30 cellular contexts compared by ENCODE assay signal in the genomic region with DNA sequence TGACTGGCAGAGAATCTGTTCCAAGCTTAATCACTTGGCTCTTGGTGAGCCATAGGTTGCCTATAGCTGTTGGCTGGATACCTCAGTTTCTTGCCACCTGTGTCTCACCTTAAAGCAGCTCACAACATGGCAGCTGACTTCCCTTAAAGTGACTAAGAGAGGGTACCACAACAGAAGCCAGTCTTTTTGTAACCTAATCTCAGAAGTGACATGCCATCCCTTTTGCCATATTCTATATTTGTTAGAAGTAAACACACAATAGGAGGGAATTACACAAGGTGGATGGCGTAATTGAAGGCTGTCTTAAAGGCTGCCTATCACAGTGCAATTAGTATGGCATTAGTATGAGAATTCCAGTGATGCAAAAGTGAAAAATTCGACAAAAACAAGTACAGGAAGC. TPM values are rescaled to one million over a fixed set of nuclear protein-coding genes. Genes with fewer than 3 reads are reported as not detected.
A peak's percentile ranks its signal among the peaks of the same experiment; 100 is the strongest.
DNase-seq lines count a peak whose midpoint lies in the region; ATAC-seq and TF ChIP-seq lines count a peak whose summit lies in the region.
"Had no signal": no experiment of that assay in that cellular context is flagged by ENCODE, and none has a peak within 500 bp of the region (broad histone marks: within the 10 kb centered on the region; RNA-seq: fewer than 3 reads in every experiment).

No MANE protein-coding gene starts in this region.

- no peaks in the 10 kb centered on the region for H3F3A ChIP-seq in neural progenitor cell (ENCODE audit: low read depth)

- no peaks in the 10 kb centered on the region for H3K27me3 Mint-ChIP-seq in CD8-positive, alpha-beta T cell (ENCODE audit: low read depth)
- H3K27me3 Mint-ChIP-seq in T-cell (no peaks in the 10 kb centered on the region), neural progenitor cell (ENCODE audit: insufficient read depth, low read depth) (no peaks in the 10 kb centered on the region)
- H3K27me3 Mint-ChIP-seq: brain had no signal

- H3K4me2 ChIP-seq in neural progenitor cell, result no peak overlapping the region
- H3K4me2 ChIP-seq: hepatocyte, smooth muscle cell had no signal

- intact Hi-C loops in CD8-positive, alpha-beta T cell (cut with DNase I, micrococcal nuclease), result no loop called here

- peak overlapping the region; percentile 13 for H3K27ac Mint-ChIP-seq in CD8-positive, alpha-beta T cell
- peak overlapping the region in 1 of 2 donors; percentile 59 for H3K27ac Mint-ChIP-seq in T-cell
- no peak overlapping the region for H3K27ac Mint-ChIP-seq in neural progenitor cell
- H3K27ac Mint-ChIP-seq: brain; T-helper 1 cell treated with Interleukin-12 subunit alpha and Interleukin-12 subunit beta and Interleukin-4 antibody, amounts not matched to agents 30 μg/mL and 1 μg/mL, for 36 hours had no signal

- no peak overlapping the region for H3K27ac ChIP-seq in CD8-positive, alpha-beta T cell (ENCODE audit: low read depth, low read length)
- no peak overlapping the region for H3K27ac ChIP-seq in neural progenitor cell
- H3K27ac ChIP-seq: 22Rv1, adrenal gland, dorsolateral prefrontal cortex, gastroesophageal sphincter, GM23248, hepatocyte, parathyroid adenoma, SK-N-MC, testis had no signal

- H4K20me1 ChIP-seq in neural progenitor cell (ENCODE audit: low read depth), result peaks cover 20% of the 10 kb centered on the region

- H3K36me3 Mint-ChIP-seq in CD8-positive, alpha-beta T cell, result peaks cover 6% of the 10 kb centered on the region
- peaks cover 11% of the 10 kb centered on the region for H3K36me3 Mint-ChIP-seq in T-cell
- peaks cover 29% of the 10 kb centered on the region for H3K36me3 Mint-ChIP-seq in neural progenitor cell

- peaks cover 9% of the 10 kb centered on the region for H3K9me3 Mint-ChIP-seq in CD8-positive, alpha-beta T cell
- H3K9me3 Mint-ChIP-seq in T-cell (peaks cover 5 to 13% (median 11%) of the 10 kb centered on the region in 3 donors), neural progenitor cell (peaks cover 47% of the 10 kb centered on the region)

- ATAC-seq in CD8-positive, alpha-beta T cell, result no peak
- ATAC-seq in T-cell (replicated peaks in 1 of 4), result peak in 2 of 4 experiments; percentile 24 to 26
- ATAC-seq: gastroesophageal sphincter had no signal

- no peaks in the 10 kb centered on the region for H3K36me3 ChIP-seq in CD8-positive, alpha-beta T cell (ENCODE audit: insufficient read depth, low read length)
- H3K36me3 ChIP-seq in neural progenitor cell, result peaks cover 3% of the 10 kb centered on the region
- H3K36me3 ChIP-seq: adrenal gland, gastroesophageal sphincter had no signal

- POLR2A ChIA-PET in CD8-positive, alpha-beta T cell (lab: Charles Lee), result no interaction called here
- POLR2A ChIA-PET in T-cell (lab: Charles Lee), result interaction anchor here in 1 of 2 donors (0.6 kb wide), 1 partner anchor 496 kb away, joined by 3 read pairs; no protein-coding TSS in a partner anchor

- CTCF ChIA-PET in CD8-positive, alpha-beta T cell (lab: Charles Lee), result no interaction called here
- CTCF ChIA-PET in T-cell (lab: Charles Lee), result no interaction called here

- peaks cover 79% of the 10 kb centered on the region for H3K4me1 Mint-ChIP-seq in CD8-positive, alpha-beta T cell (ENCODE audit: low read depth)
- H3K4me1 Mint-ChIP-seq in T-cell, result peaks cover 72 to 86% (median 86%) of the 10 kb centered on the region in 3 donors
- no peaks in the 10 kb centered on the region for H3K4me1 Mint-ChIP-seq in neural progenitor cell

- H3K27me3 ChIP-seq in CD8-positive, alpha-beta T cell (ENCODE audit: insufficient read depth, low read length), result no peaks in the 10 kb centered on the region
- H3K27me3 ChIP-seq in neural progenitor cell, result no peaks in the 10 kb centered on the region
- H3K27me3 ChIP-seq: adrenal gland, dorsolateral prefrontal cortex, gastroesophageal sphincter, hepatocyte, testis had no signal

- no peak overlapping the region for H2AFZ ChIP-seq in neural progenitor cell (replicated peaks)
- H2AFZ ChIP-seq: GM23248, hepatocyte, parathyroid adenoma had no signal

- peak overlapping the region; percentile 1 for H3K4me3 Mint-ChIP-seq in CD8-positive, alpha-beta T cell
- peak overlapping the region in 2 of 3 donors; percentile 3 to 38 for H3K4me3 Mint-ChIP-seq in T-cell
- no peak overlapping the region for H3K4me3 Mint-ChIP-seq in neural progenitor cell
- H3K4me3 Mint-ChIP-seq: brain; T-helper 1 cell treated with Interleukin-12 subunit alpha and Interleukin-12 subunit beta and Interleukin-4 antibody, amounts not matched to agents 30 μg/mL and 1 μg/mL, for 36 hours had no signal

- no peak overlapping the region for H3K4me3 ChIP-seq in CD8-positive, alpha-beta T cell (ENCODE audit: low read depth, low read length)
- no peak overlapping the region for H3K4me3 ChIP-seq in neural progenitor cell
- H3K4me3 ChIP-seq: adrenal gland, dorsolateral prefrontal cortex, gastroesophageal sphincter, GM23248, hepatocyte, lung, SK-N-MC, smooth muscle cell, testis had no signal

- DNase-seq in SIG-M5 treated with dmso at 0.1 percent for 504 hours (lab: John Stamatoyannopoulos, UW; ENCODE audit: unreplicated experiment) (peak; percentile 16), SIG-M5 (lab: John Stamatoyannopoulos, UW) (no peak), T-cell (no peak), iris pigment epithelial cell (ENCODE audit: low read depth) (peak; percentile 13), neural progenitor cell (ENCODE audit: low spot score) (no peak), mucosa of gallbladder (ENCODE audit: low spot score) (no peak)
- DNase-seq in CD8-positive, alpha-beta T cell, result no peak
- DNase-seq in activated T-cell treated with anti-CD3 and anti-CD28 coated beads, Interleukin-2, amount 50 U/mL, for 48 hours, result no peak
- DNase-seq: activated CD4-positive, alpha-beta T cell treated with anti-CD3 and anti-CD28 coated beads, Interleukin-2, amount 50 U/mL, for 48 hours; activated CD8-positive, alpha-beta memory T cell treated with anti-CD3 and anti-CD28 coated beads, Interleukin-2, amount 50 U/mL, for 48 hours; activated effector memory CD4-positive, alpha-beta T cell treated with anti-CD3 and anti-CD28 coated beads, Interleukin-2, amount 50 U/mL, for 16 hours; adrenal gland; C1 segment of cervical spinal cord; dorsolateral prefrontal cortex; GM23248; NCI-H1417; NCI-H2029; NCI-H524 treated with DMSO at 0.1 percent for 48 hours; OCI-M1; stimulated activated naive CD4-positive, alpha-beta T cell treated with Interleukin-2 at 50 U/mL for 16 hours; testis had no signal

- TF ChIP-seq CTCF in CD8-positive, alpha-beta T cell (IDR thresholded peaks at IDR 0.05), result no peak
- TF ChIP-seq CTCF in neural progenitor cell (IDR thresholded peaks at IDR 0.05), result no peak

- no peak overlapping the region for H3K9ac ChIP-seq in neural progenitor cell
- H3K9ac ChIP-seq: GM23248, parathyroid adenoma had no signal

- H3K9me3 ChIP-seq in CD8-positive, alpha-beta T cell (ENCODE audit: low read length), result no peaks in the 10 kb centered on the region
- H3K9me3 ChIP-seq in neural progenitor cell (ENCODE audit: low read depth), result peaks cover 10% of the 10 kb centered on the region
- H3K9me3 ChIP-seq: testis had no signal

- H3K79me2 ChIP-seq in neural progenitor cell (ENCODE audit: low read depth), result peaks cover 100% of the 10 kb centered on the region

- peaks cover 52% of the 10 kb centered on the region for H3K4me1 ChIP-seq in CD8-positive, alpha-beta T cell (ENCODE audit: insufficient read depth, low read length)
- H3K4me1 ChIP-seq in neural progenitor cell, result no peaks in the 10 kb centered on the region
- H3K4me1 ChIP-seq: testis had no signal

RNA-seq across cellular contexts. Expression of gene NIPBL, which starts 28.1 kb away (rescaled TPM):
- total RNA-seq in CD8-positive, alpha-beta T cell, result 100 to 1,000 TPM; 119 to 127 TPM
- total RNA-seq in T-cell (100 to 1,000 TPM in 2 of 5 donors, 10 to 100 TPM in 3; 87.5 to 133 (median 93.6) TPM), neural progenitor cell (ENCODE audit: low replicate concordance) (41.4 and 67.9 TPM in 2 replicates), mucosa of gallbladder (60.9 TPM)

Comparison
In these comparisons a context has a peak if more than half of its experiments do, and no peak if none do; other contexts are left out.
1. DNase-seq: peak in SIG-M5 treated with dmso at 0.1 percent for 504 hours (single experiment) and iris pigment epithelial cell (single experiment); none in SIG-M5 (single experiment), CD8-positive, alpha-beta T cell (0 of 7), T-cell (0 of 34), neural progenitor cell (single experiment), activated T-cell treated with anti-CD3 and anti-CD28 coated beads, Interleukin-2, amount 50 U/mL, for 48 hours (0 of 2) and mucosa of gallbladder (single experiment).